8 cellular contexts compared by ENCODE assay signal in the genomic region with DNA sequence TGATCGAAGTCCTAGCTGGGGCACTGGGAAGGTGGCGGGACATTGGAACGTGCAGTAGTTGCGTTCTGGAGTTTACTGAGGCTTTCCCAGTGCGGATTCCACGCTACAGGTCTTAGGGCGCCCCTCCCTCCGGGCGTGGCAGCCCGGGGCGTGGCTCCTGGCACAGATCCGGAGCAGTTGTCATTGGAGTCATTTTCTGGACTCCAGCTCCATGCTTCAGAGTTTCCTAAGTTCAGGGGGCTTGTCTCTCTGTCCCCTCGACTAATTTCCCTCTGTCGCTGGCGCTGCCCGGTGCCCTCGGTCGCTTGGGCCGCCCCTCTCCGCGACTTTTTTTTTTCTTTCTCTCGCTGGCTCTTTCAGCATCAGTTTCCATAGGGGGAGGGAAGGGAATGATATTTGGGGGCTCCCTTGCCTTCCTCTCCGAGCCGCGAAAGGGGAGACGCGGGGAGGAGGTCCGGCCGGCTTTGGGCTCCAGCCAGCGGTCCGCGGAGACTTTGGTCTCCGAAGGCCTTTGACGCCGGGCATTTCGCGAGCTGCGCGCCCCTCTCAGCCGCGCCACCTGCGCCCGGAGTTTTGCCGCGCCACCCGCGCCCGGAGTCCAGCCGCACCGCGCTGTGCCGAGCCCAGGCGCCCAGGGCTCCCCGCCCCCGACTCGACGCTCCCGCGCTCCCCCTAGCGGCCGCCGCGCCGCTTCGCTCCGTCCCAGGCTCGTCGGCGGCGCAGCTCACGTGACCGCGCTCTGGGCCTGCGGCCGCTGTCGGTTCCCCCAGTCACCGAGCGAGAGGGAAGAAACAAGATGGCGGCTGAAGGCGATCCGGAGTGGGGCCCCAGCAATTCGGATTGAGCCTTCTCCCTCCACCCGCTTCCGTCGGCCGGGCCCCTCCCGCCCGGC. TPM values are rescaled to one million over a fixed set of nuclear protein-coding genes. Genes with fewer than 3 reads are reported as not detected.
DNase-seq lines count a peak whose midpoint lies in the region; ATAC-seq and TF ChIP-seq lines count a peak whose summit lies in the region.

A gene with protein sequence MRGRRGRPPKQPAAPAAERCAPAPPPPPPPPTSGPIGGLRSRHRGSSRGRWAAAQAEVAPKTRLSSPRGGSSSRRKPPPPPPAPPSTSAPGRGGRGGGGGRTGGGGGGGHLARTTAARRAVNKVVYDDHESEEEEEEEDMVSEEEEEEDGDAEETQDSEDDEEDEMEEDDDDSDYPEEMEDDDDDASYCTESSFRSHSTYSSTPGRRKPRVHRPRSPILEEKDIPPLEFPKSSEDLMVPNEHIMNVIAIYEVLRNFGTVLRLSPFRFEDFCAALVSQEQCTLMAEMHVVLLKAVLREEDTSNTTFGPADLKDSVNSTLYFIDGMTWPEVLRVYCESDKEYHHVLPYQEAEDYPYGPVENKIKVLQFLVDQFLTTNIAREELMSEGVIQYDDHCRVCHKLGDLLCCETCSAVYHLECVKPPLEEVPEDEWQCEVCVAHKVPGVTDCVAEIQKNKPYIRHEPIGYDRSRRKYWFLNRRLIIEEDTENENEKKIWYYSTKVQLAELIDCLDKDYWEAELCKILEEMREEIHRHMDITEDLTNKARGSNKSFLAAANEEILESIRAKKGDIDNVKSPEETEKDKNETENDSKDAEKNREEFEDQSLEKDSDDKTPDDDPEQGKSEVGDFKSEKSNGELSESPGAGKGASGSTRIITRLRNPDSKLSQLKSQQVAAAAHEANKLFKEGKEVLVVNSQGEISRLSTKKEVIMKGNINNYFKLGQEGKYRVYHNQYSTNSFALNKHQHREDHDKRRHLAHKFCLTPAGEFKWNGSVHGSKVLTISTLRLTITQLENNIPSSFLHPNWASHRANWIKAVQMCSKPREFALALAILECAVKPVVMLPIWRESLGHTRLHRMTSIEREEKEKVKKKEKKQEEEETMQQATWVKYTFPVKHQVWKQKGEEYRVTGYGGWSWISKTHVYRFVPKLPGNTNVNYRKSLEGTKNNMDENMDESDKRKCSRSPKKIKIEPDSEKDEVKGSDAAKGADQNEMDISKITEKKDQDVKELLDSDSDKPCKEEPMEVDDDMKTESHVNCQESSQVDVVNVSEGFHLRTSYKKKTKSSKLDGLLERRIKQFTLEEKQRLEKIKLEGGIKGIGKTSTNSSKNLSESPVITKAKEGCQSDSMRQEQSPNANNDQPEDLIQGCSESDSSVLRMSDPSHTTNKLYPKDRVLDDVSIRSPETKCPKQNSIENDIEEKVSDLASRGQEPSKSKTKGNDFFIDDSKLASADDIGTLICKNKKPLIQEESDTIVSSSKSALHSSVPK (N-terminal part only) (plus strand): TSS at position 769 of the 892 bp plus-strand sequence. CDS start 222 bp downstream, outside the sequence.

- H3K9me3 ChIP-seq in CD4-positive, CD25-positive, alpha-beta regulatory T cell (ENCODE audit: control insufficient read depth in 2 of 2, low read length in 2 of 2): no peaks in the 10 kb centered on the region
- H3K9me3 ChIP-seq in duodenal mucosa (ENCODE audit: control insufficient read depth in 1 of 2, low read length in 2 of 2) (no peaks in the 10 kb centered on the region), lower lobe of right lung (no peaks in the 10 kb centered on the region)

- peak within 1 kb of the TSS; percentile 98 to 100 (median 98) for H3K4me3 Mint-ChIP-seq in CD4-positive, CD25-positive, alpha-beta regulatory T cell
- H3K4me3 Mint-ChIP-seq in activated CD4-positive, alpha-beta memory T cell treated with anti-CD3 and anti-CD28 coated beads for 36 hours: peak within 1 kb of the TSS; percentile 95

- no peaks in the 10 kb centered on the region for H3K36me3 ChIP-seq in CD4-positive, CD25-positive, alpha-beta regulatory T cell (ENCODE audit: control insufficient read depth, insufficient read depth, low read length)
- no peaks in the 10 kb centered on the region for H3K36me3 ChIP-seq in duodenal mucosa (ENCODE audit: control insufficient read depth in 1 of 2, insufficient read depth in 2 of 2, low read length in 2 of 2)
- no peaks in the 10 kb centered on the region for H3K36me3 ChIP-seq in lower lobe of right lung

- H3K9me3 Mint-ChIP-seq in CD4-positive, CD25-positive, alpha-beta regulatory T cell: peaks cover 0 to 2% (median 0%) of the 10 kb centered on the region in 7 donors
- no peaks in the 10 kb centered on the region for H3K9me3 Mint-ChIP-seq in activated CD4-positive, alpha-beta memory T cell treated with anti-CD3 and anti-CD28 coated beads for 36 hours

- peak; percentile 92 for TF ChIP-seq CTCF in lower lobe of right lung (IDR thresholded peaks at IDR 0.05)

- ATAC-seq in CD4-positive, CD25-positive, alpha-beta regulatory T cell (ENCODE audit: low read depth in 2 of 2): peak; percentile 83 to 88
- ATAC-seq in GM19395 (IDR thresholded peaks at IDR 0.05; ENCODE audit: unreplicated experiment): peak; percentile 79
- ATAC-seq in HG03565 (IDR thresholded peaks at IDR 0.05; ENCODE audit: unreplicated experiment): peak; percentile 72
- peak; percentile 98 to 99 for ATAC-seq in lower lobe of right lung

- H3K36me3 Mint-ChIP-seq in CD4-positive, CD25-positive, alpha-beta regulatory T cell: no peaks in the 10 kb centered on the region
- peaks cover 11% of the 10 kb centered on the region for H3K36me3 Mint-ChIP-seq in activated CD4-positive, alpha-beta memory T cell treated with anti-CD3 and anti-CD28 coated beads for 36 hours

- peak within 1 kb of the TSS; percentile 91 to 98 (median 94) for H3K27ac Mint-ChIP-seq in CD4-positive, CD25-positive, alpha-beta regulatory T cell
- peak within 1 kb of the TSS; percentile 97 for H3K27ac Mint-ChIP-seq in activated CD4-positive, alpha-beta memory T cell treated with anti-CD3 and anti-CD28 coated beads for 36 hours

- H3K4me1 Mint-ChIP-seq in CD4-positive, CD25-positive, alpha-beta regulatory T cell: peaks cover 7 to 40% (median 29%) of the 10 kb centered on the region in 4 donors
- H3K4me1 Mint-ChIP-seq in activated CD4-positive, alpha-beta memory T cell treated with anti-CD3 and anti-CD28 coated beads for 36 hours (ENCODE audit: low read depth): peaks cover 28% of the 10 kb centered on the region

- peaks cover 40% of the 10 kb centered on the region for H3K4me1 ChIP-seq in CD4-positive, CD25-positive, alpha-beta regulatory T cell (ENCODE audit: control insufficient read depth, insufficient read depth, low read length, poor library complexity, severe bottlenecking)
- peaks cover 15 to 30% of the 10 kb centered on the region in 2 donors for H3K4me1 ChIP-seq in duodenal mucosa (ENCODE audit: control insufficient read depth in 1 of 2, insufficient read depth in 2 of 2, low read length in 2 of 2)
- H3K4me1 ChIP-seq in lower lobe of right lung: peaks cover 32% of the 10 kb centered on the region

- H3K27ac ChIP-seq in CD4-positive, CD25-positive, alpha-beta regulatory T cell (ENCODE audit: insufficient read depth, low read length, poor library complexity, severe bottlenecking): peak within 1 kb of the TSS; percentile 73
- H3K27ac ChIP-seq in duodenal mucosa (ENCODE audit: low read depth, low read length): peak within 1 kb of the TSS; percentile 74
- peak within 1 kb of the TSS; percentile 87 for H3K27ac ChIP-seq in lower lobe of right lung

- peaks cover 40% of the 10 kb centered on the region for H3K27me3 Mint-ChIP-seq in CD4-positive, CD25-positive, alpha-beta regulatory T cell
- peaks cover 2% of the 10 kb centered on the region for H3K27me3 Mint-ChIP-seq in activated CD4-positive, alpha-beta memory T cell treated with anti-CD3 and anti-CD28 coated beads for 36 hours

- peak within 1 kb of the TSS; percentile 86 for H3K4me3 ChIP-seq in CD4-positive, CD25-positive, alpha-beta regulatory T cell (ENCODE audit: low read depth, low read length)
- H3K4me3 ChIP-seq in duodenal mucosa (ENCODE audit: low read depth in 1 of 2, low read length in 2 of 2) (peak within 1 kb of the TSS; percentile 83 to 84), lower lobe of right lung (peak within 1 kb of the TSS; percentile 73)

- POLR2A ChIA-PET in activated CD4-positive, alpha-beta memory T cell treated with anti-CD3 and anti-CD28 coated beads for 36 hours (lab: Charles Lee): interaction anchor here (1.2 kb wide), 1 partner anchor 107 kb away, joined by 3 read pairs; a partner anchor contains a TSS

- CTCF ChIA-PET in activated CD4-positive, alpha-beta memory T cell treated with anti-CD3 and anti-CD28 coated beads for 36 hours (lab: Charles Lee): interaction anchor here (0.6 to 1.6 kb wide), 11 partner anchors 10 to 725 kb away, joined by 3 to 4 read pairs (median 3); no protein-coding TSS in a partner anchor

- H3K27me3 ChIP-seq in CD4-positive, CD25-positive, alpha-beta regulatory T cell (ENCODE audit: control insufficient read depth, insufficient read depth, low read length): no peaks in the 10 kb centered on the region
- H3K27me3 ChIP-seq in duodenal mucosa (ENCODE audit: control insufficient read depth in 1 of 2, insufficient read depth in 2 of 2, low read length in 2 of 2) (no peaks in the 10 kb centered on the region), lower lobe of right lung (ENCODE audit: low read depth) (no peaks in the 10 kb centered on the region)

- intact Hi-C loops in activated CD4-positive, alpha-beta memory T cell treated with anti-CD3 and anti-CD28 coated beads for 36 hours (cut with micrococcal nuclease): loop anchor here (1.0 to 5.0 kb wide), 4 partner anchors 87 to 393 kb away; a partner anchor contains a TSS
- intact Hi-C loops in lower lobe of right lung (cut with DNase I): no loop called here

- H3K9ac ChIP-seq in duodenal mucosa (ENCODE audit: low read depth in 1 of 2, low read length in 2 of 2): peak within 1 kb of the TSS; percentile 71 to 73

- peak; percentile 87 to 93 (median 91) for DNase-seq in CD4-positive, CD25-positive, alpha-beta regulatory T cell
- DNase-seq in NCI-H82 (lab: John Stamatoyannopoulos, UW) (peak; percentile 95), lower lobe of right lung (peak; percentile 95)
- DNase-seq in activated CD4-positive, alpha-beta memory T cell treated with anti-CD3 and anti-CD28 coated beads for 36 hours: peak; percentile 94
- DNase-seq in stimulated activated CD4-positive, alpha-beta T cell treated with anti-CD3 and anti-CD28 coated beads, TNF-alpha, amount 100 ng/mL, for 24 hours (ENCODE audit: low read depth in 3 of 3): peak; percentile 83 to 88 (median 85)

RNA-seq across cellular contexts. Expression of the gene that starts here (rescaled TPM):
- 157 TPM for total RNA-seq in CD4-positive, CD25-positive, alpha-beta regulatory T cell
- 10 to 100 TPM in 2 of 4 donors, 1 to 10 TPM in 2; 7.5 to 13.5 (median 11.0) TPM for polyA plus RNA-seq in CD4-positive, CD25-positive, alpha-beta regulatory T cell
- total RNA-seq in activated CD4-positive, alpha-beta memory T cell treated with anti-CD3 and anti-CD28 coated beads for 36 hours: 10 to 100 TPM; 67.6 to 71.4 TPM
- 96.9 TPM for total RNA-seq in lower lobe of right lung

Comparison
In these comparisons a context has a peak if more than half of its experiments do, and no peak if none do; other contexts are left out.
1. Peak in every context shown above with its lines: DNase-seq, ATAC-seq, H3K4me3 ChIP-seq and H3K27ac ChIP-seq.